8 cellular contexts compared by ENCODE assay signal in genomic region chr13:46831588-46832194, GRCh38. TPM values are rescaled to one million over a fixed set of nuclear protein-coding genes. Genes with fewer than 3 reads are reported as not detected.
DNase-seq lines count a peak whose midpoint lies in the region; ATAC-seq and TF ChIP-seq lines count a peak whose summit lies in the region.

No MANE protein-coding gene starts in this region.

- H3K4me1 ChIP-seq in ascending aorta: no peaks in the 10 kb centered on the region

- no peak for ATAC-seq in HG03521 (IDR thresholded peaks at IDR 0.05; ENCODE audit: unreplicated experiment)
- ATAC-seq in HG02852 (IDR thresholded peaks at IDR 0.05; ENCODE audit: unreplicated experiment): no peak

- TF ChIP-seq CTCF in ascending aorta (IDR thresholded peaks at IDR 0.05): peak; percentile 56 to 84 (median 72)

- DNase-seq in DMS153 treated with DMSO at 0.1 percent for 48 hours (lab: John Stamatoyannopoulos, UW; ENCODE audit: unreplicated experiment) (peak; percentile 27), H4 (ENCODE audit: low spot score) (peak; percentile 19), NCI-H82 (lab: John Stamatoyannopoulos, UW) (peak; percentile 81), ascending aorta (ENCODE audit: low spot score in 2 of 2) (peak in 1 of 2 donors; percentile 64), inferior parietal cortex (ENCODE audit: extremely low spot score) (peak; percentile 86)
- peak; percentile 26 to 44 for DNase-seq in stimulated activated CD4-positive, alpha-beta T cell treated with anti-CD3 and anti-CD28 coated beads, Interleukin-2, amount 100 ng/mL, for 48 hours

- peaks cover 0 to 3% of the 10 kb centered on the region in 2 donors for H3K36me3 ChIP-seq in ascending aorta

- H3K27me3 ChIP-seq in ascending aorta: no peaks in the 10 kb centered on the region

- no peak overlapping the region for H3K4me3 ChIP-seq in ascending aorta

- intact Hi-C loops in ascending aorta (cut with DNase I): loop anchor here (1.0 kb wide), 1 partner anchor 942 kb away; no protein-coding TSS in a partner anchor

- no peak overlapping the region for H3K27ac ChIP-seq in ascending aorta

- no peaks in the 10 kb centered on the region for H3K9me3 ChIP-seq in ascending aorta

RNA-seq across cellular contexts. Expression of gene ESD, which starts 34.7 kb away (rescaled TPM):
- total RNA-seq in H4 (2014; rRNA removed; shearing (Covaris generic)): 112 and 137 TPM in 2 replicates
- total RNA-seq in ascending aorta: 58.0 TPM
